In genomic region chr4:110005461-110006056, GRCh38 we compare ENCODE assay signal across 7 cellular contexts.
A peak's percentile ranks its signal among the peaks of the same experiment; 100 is the strongest.
DNase-seq lines count a peak whose midpoint lies in the region; ATAC-seq and TF ChIP-seq lines count a peak whose summit lies in the region.

No MANE protein-coding gene starts in this region.

- H4K20me1 ChIP-seq in PC-3 (ENCODE audit: low read length) = no peaks in the 10 kb centered on the region

- no peak overlapping the region for H3K4me2 ChIP-seq in PC-3 (ENCODE audit: low read length)

- no peaks in the 10 kb centered on the region for H3K9me3 ChIP-seq in PC-3 (ENCODE audit: low read length)

- H3K79me2 ChIP-seq in PC-3 (ENCODE audit: low read length) = no peaks in the 10 kb centered on the region

- DNase-seq in ELR (ENCODE audit: low read depth) (peak; percentile 77), HPDE6-E6E7 (ENCODE audit: extremely low spot score) (peak; percentile 56), PC-3 (peak; percentile 72), dorsolateral prefrontal cortex (no peak), middle frontal gyrus (ENCODE audit: extremely low spot score, low spot score) (peak; percentile 24), posterior cingulate gyrus (no peak)

- no peaks in the 10 kb centered on the region for H3K27me3 ChIP-seq in PC-3 (ENCODE audit: low read length)
- peaks cover 0 to 5% (median 0%) of the 10 kb centered on the region in 45 donors for H3K27me3 ChIP-seq in dorsolateral prefrontal cortex

- no peak overlapping the region for H3K4me3 ChIP-seq in PC-3 (ENCODE audit: low read length)
- H3K4me3 ChIP-seq in dorsolateral prefrontal cortex = no peak overlapping the region

- intact Hi-C loops in PC-3 (cut with micrococcal nuclease) = loop anchor here (1.0 to 5.0 kb wide), 2 partner anchors 192 to 506 kb away; partner anchors contain the start of gene ELOVL6
- intact Hi-C loops in dorsolateral prefrontal cortex (cut with DNase I) = loop anchor here (2.0 to 10.0 kb wide), 6 partner anchors 42 to 1629 kb away; no protein-coding TSS in a partner anchor
- intact Hi-C loops in posterior cingulate gyrus (cut with DNase I) = loop anchor here (10.0 kb wide), 1 partner anchor 309 kb away; no protein-coding TSS in a partner anchor

- H3K9me2 ChIP-seq in PC-3 (replicated peaks; ENCODE audit: low read length) = no peaks in the 10 kb centered on the region

- TF ChIP-seq CTCF in PC-3 (conservative IDR thresholded peaks at IDR 0.05; ENCODE audit: low read depth, low read length) (peak; percentile 79), dorsolateral prefrontal cortex (IDR thresholded peaks at IDR 0.05 in 54 of 56, conservative IDR thresholded peaks at IDR 0.05 in 2 of 56; ENCODE audit: low read depth in 1 of 56, partially characterized antibody in 56 of 56) (peak; percentile 56 to 96 (median 84))

- H3K27ac ChIP-seq in PC-3 (ENCODE audit: low read length) = no peak overlapping the region
- no peak overlapping the region for H3K27ac ChIP-seq in dorsolateral prefrontal cortex

- no peaks in the 10 kb centered on the region for H3K4me1 ChIP-seq in PC-3 (ENCODE audit: insufficient read depth, low read length)

- CTCF ChIA-PET in PC-3 (lab: Charles Lee) = no interaction called here

- no peaks in the 10 kb centered on the region; the same call in 1 of the 2 replicates for H3K36me3 ChIP-seq in PC-3 (ENCODE audit: low read depth, low read length)

- no peak overlapping the region for H2AFZ ChIP-seq in PC-3 (ENCODE audit: low read length)

- H3F3A ChIP-seq in PC-3 (ENCODE audit: low read length, unreplicated experiment) = no peaks in the 10 kb centered on the region

- POLR2A ChIA-PET in PC-3 (lab: Charles Lee; ENCODE audit: unreplicated experiment) = no interaction called here

- BruUV-seq in PC-3 (replicated peaks; lab: Mats Ljungman, UMichigan) = no TSS peak

- ATAC-seq in GM19452 (IDR thresholded peaks at IDR 0.05; ENCODE audit: unreplicated experiment) = peak; percentile 55
- ATAC-seq in PC-3 = peak; percentile 57

- no peak overlapping the region for H3K9ac ChIP-seq in PC-3 (ENCODE audit: low read length)

Comparison
In these comparisons a context has a peak if more than half of its experiments do, and no peak if none do; other contexts are left out.
1. DNase-seq: peak in ELR (single experiment), HPDE6-E6E7 (single experiment), PC-3 (single experiment) and middle frontal gyrus (single experiment); none in dorsolateral prefrontal cortex (0 of 10) and posterior cingulate gyrus (0 of 10).